ENCODE assay signal across 8 cellular contexts in the genomic region with DNA sequence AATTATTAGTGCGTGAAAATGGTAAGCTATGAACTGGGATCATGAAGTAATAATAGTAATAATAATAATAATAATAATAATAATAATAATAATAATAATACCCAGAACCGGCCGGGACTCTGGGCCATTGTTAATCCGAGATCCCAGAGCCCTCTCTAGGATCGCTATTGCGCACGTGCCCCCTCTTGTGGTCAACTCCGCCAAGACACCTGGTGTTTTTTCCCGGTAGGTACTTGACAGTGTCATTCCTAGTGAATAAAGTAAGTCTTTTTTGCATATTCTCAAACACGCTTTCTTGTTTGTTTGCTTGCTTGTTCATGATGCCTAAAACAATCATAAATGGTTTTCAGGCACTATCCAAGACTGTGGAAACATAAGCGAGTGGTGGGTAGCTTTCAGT.
A peak's percentile ranks its signal among the peaks of the same experiment; 100 is the strongest.
DNase-seq lines count a peak whose midpoint lies in the region; ATAC-seq and TF ChIP-seq lines count a peak whose summit lies in the region.
"Not testable (repeated sequence)": the region's sequence is repeated elsewhere in the genome, so short reads cannot be mapped to it uniquely, and the experiment has no call there.

No MANE protein-coding gene starts in this region.

- CTCF ChIA-PET in Caco-2 (lab: Charles Lee): not testable (repeated sequence)

- H3K4me1 ChIP-seq in Caco-2, SJCRH30: not testable (repeated sequence)

- DNase-seq in Caco-2 (peak; percentile 45 to 67), H7 (peak; percentile 16), M059J (ENCODE audit: low read depth) (peak; percentile 7), SJCRH30 (peak; percentile 21 to 58), activated gamma-delta T cell treated with Interleukin-2 at 50 U/mL for 16 hours (peak; percentile 29), germinal center (ENCODE audit: low spot score) (peak; percentile 2), naive B cell (peak; percentile 34)
- peak; percentile 44 for DNase-seq in stimulated activated naive CD8-positive, alpha-beta T cell treated with anti-CD3 and anti-CD28 coated beads, Interleukin-15, Interleukin-2, amounts not matched to agents 100 U/mL and 50 U/mL, for 24 hours

- H3K36me3 ChIP-seq in Caco-2 (ENCODE audit: control insufficient read depth, insufficient read depth, low read length); H7 (replicated peaks; ENCODE audit: control insufficient read depth, insufficient read depth, low read length); SJCRH30: not testable (repeated sequence)

- H3K4me3 ChIP-seq in Caco-2 (ENCODE audit: low read depth, low read length); H7 (ENCODE audit: insufficient read depth, low read depth, low read length); SJCRH30: not testable (repeated sequence)

- not testable (repeated sequence) for H3K36me3 Mint-ChIP-seq in Caco-2 (ENCODE audit: insufficient read depth, unreplicated experiment); naive B cell

- H3K9me3 Mint-ChIP-seq in Caco-2 (ENCODE audit: unreplicated experiment); naive B cell: not testable (repeated sequence)

- BruUV-seq in Caco-2 (replicated peaks; lab: Mats Ljungman, UMichigan): not testable (repeated sequence)

- H3K27ac Mint-ChIP-seq in Caco-2 (ENCODE audit: unreplicated experiment); naive B cell: not testable (repeated sequence)

- ATAC-seq in naive B cell (ENCODE audit: low read depth in 2 of 2); stimulated activated naive CD8-positive, alpha-beta T cell treated with anti-CD3 and anti-CD28 coated beads, Interleukin-15, Interleukin-2, amounts not matched to agents 100 U/mL and 50 U/mL, for 24 hours: not testable (repeated sequence)

- intact Hi-C loops in Caco-2 (cut with micrococcal nuclease; ENCODE audit: unreplicated experiment): not testable (repeated sequence)

- POLR2A ChIA-PET in Caco-2 (lab: Charles Lee): not testable (repeated sequence)

- H3K4me1 Mint-ChIP-seq in Caco-2 (ENCODE audit: low read depth, unreplicated experiment); naive B cell: not testable (repeated sequence)

- not testable (repeated sequence) for H3K27me3 ChIP-seq in Caco-2 (replicated peaks; ENCODE audit: control insufficient read depth, insufficient read depth, low read length); H7 (ENCODE audit: control insufficient read depth, insufficient read depth, low read length); SJCRH30

- peak; percentile 48 to 59 for TF ChIP-seq CTCF in Caco-2 (IDR thresholded peaks at IDR 0.05; ENCODE audit: insufficient read depth in 1 of 2, low read depth in 1 of 2, low read length in 1 of 2, severe bottlenecking in 1 of 2, unreplicated experiment in 1 of 2)

- not testable (repeated sequence) for H3K4me3 Mint-ChIP-seq in Caco-2 (ENCODE audit: unreplicated experiment); naive B cell

- not testable (repeated sequence) for H3K27ac ChIP-seq in SJCRH30

- not testable (repeated sequence) for H3K27me3 Mint-ChIP-seq in Caco-2 (ENCODE audit: insufficient read depth, unreplicated experiment); naive B cell

- H3K9me3 ChIP-seq in Caco-2; SJCRH30 (replicated peaks): not testable (repeated sequence)

Comparison
In these comparisons a context has a peak if more than half of its experiments do, and no peak if none do; other contexts are left out.
1. DNase-seq: peak in every context shown above with its lines; median percentile 56 in Caco-2; 44 in stimulated activated naive CD8-positive, alpha-beta T cell treated with anti-CD3 and anti-CD28 coated beads, Interleukin-15, Interleukin-2, amounts not matched to agents 100 U/mL and 50 U/mL, for 24 hours; 40 in SJCRH30; 34 in naive B cell; 29 in activated gamma-delta T cell treated with Interleukin-2 at 50 U/mL for 16 hours; 16 in H7; 7 in M059J; 2 in germinal center.